ENCODE assay signal across 14 cellular contexts in the genomic region with DNA sequence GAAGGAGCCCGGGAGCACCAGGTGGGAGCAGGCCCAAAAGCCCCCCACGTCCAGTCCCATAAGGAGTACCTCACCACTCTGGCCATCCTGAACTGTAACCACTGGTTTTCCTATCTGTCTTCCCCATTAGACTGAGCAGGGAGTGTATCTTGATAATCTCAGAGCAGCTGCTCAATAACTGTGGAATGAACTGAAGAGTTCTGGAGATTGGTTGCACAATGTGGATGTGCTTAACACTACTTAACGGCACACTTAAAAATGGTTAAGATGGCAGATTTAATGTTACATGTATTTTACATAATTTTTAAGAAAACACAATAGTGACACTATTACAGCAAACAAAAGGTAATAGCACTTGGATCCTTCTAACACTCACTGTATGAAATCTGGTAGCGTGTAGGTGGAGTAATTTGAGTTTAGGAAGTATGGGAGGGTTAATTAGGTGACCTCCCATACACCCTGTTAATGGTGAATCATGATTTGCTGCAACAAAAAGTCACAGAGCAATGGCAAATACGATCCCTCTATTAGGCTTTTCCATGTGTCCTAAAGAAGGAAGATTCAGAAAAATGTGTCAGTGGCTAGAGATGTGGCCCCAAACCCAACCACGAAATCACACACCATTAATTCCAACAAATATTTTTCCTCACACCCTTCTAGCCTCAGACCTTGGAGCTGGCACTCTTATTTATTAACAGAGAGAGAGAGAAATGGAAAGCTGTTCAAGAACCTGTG. TPM values are rescaled to one million over a fixed set of nuclear protein-coding genes. Genes with fewer than 3 reads are reported as not detected.
DNase-seq lines count a peak whose midpoint lies in the region; ATAC-seq, FAIRE-seq and TF ChIP-seq lines count a peak whose summit lies in the region.
"Had no signal": no experiment of that assay in that cellular context is flagged by ENCODE, and none has a peak within 500 bp of the region (broad histone marks: within the 10 kb centered on the region; RNA-seq: fewer than 3 reads in every experiment).

No MANE protein-coding gene starts in this region.

- no peak overlapping the region for H3K9ac ChIP-seq in HUES64 (ENCODE audit: low read depth, low read length)
- no peak overlapping the region for H3K9ac ChIP-seq in K562 (ENCODE audit: insufficient read depth in 1 of 2, low read depth in 2 of 2, low read length in 2 of 2)

- H3K9me1 ChIP-seq in K562 (ENCODE audit: control insufficient read depth, insufficient read depth, low read length): no peaks in the 10 kb centered on the region

- H3K27ac ChIP-seq in HUES64 (ENCODE audit: low read depth, low read length) (peak overlapping the region; percentile 57), K562 (ENCODE audit: extremely low read depth, low read depth, low read length) (no peak overlapping the region), hepatocyte (peak overlapping the region; percentile 76), stomach (peak overlapping the region in 4 of 5 donors; percentile 34 to 71 (median 45))
- H3K27ac ChIP-seq: psoas muscle had no signal

- H3K4me1 ChIP-seq in HUES64 (ENCODE audit: insufficient read depth, low read length) (peaks cover 25% of the 10 kb centered on the region), K562 (replicated peaks in 1 of 2; ENCODE audit: control insufficient read depth in 2 of 2, insufficient read depth in 2 of 2, low read length in 2 of 2) (peaks cover 9 to 20% of the 10 kb centered on the region in 2 experiments), hepatocyte (ENCODE audit: insufficient read depth) (peaks cover 9% of the 10 kb centered on the region), stomach (peaks cover 6 to 77% (median 35%) of the 10 kb centered on the region in 4 donors)
- H3K4me1 ChIP-seq: psoas muscle had no signal

- H3K79me2 ChIP-seq in K562 (ENCODE audit: control insufficient read depth, insufficient read depth, low read length) (peaks cover 14% of the 10 kb centered on the region), hepatocyte (peaks cover 100% of the 10 kb centered on the region)

- intact Hi-C loops in K562 (cut with micrococcal nuclease) (no loop called here), stomach (cut with DNase I; ENCODE audit: low total_unique reads) (no loop called here)

- POLR2A ChIA-PET in K562 (lab: Yijun Ruan, JAX): interaction anchor here (0.7 kb wide), 1 partner anchor 12 kb away, joined by 3 read pairs; no protein-coding TSS in a partner anchor

- in situ Hi-C loops in K562 (cut with MboI): no loop called here

- H4K20me1 ChIP-seq in K562 (replicated peaks; ENCODE audit: control insufficient read depth, insufficient read depth, low read length) (peaks cover 3% of the 10 kb centered on the region; the same call in 1 of the 2 replicates), hepatocyte (ENCODE audit: insufficient read depth, poor library complexity, severe bottlenecking) (peaks cover 12% of the 10 kb centered on the region)

- FAIRE-seq in K562 (lab: Jason Lieb, UNC) (peak; percentile 64), D721Med (lab: Jason Lieb, UNC) (no peak)

- TF ChIP-seq CTCF in K562 (IDR thresholded peaks at IDR 0.05 in 2 of 3, conservative IDR thresholded peaks at IDR 0.05 in 1 of 3; ENCODE audit: insufficient read depth in 2 of 3, low read depth in 1 of 3, low read length in 3 of 3) (no peak), hepatocyte (IDR thresholded peaks at IDR 0.05; ENCODE audit: poor library complexity) (no peak), stomach (IDR thresholded peaks at IDR 0.05) (no peak), D721Med (IDR thresholded peaks at IDR 0.05; ENCODE audit: insufficient read depth, missing control alignments) (no peak)

- H3K4me3 ChIP-seq in HUES64 (ENCODE audit: low read length) (no peak overlapping the region), K562 (no peak overlapping the region), hepatocyte (no peak overlapping the region), stomach (no peak overlapping the region)
- H3K4me3 ChIP-seq: psoas muscle had no signal

- no peaks in the 10 kb centered on the region for H3K9me2 ChIP-seq in hepatocyte (replicated peaks; ENCODE audit: insufficient read depth)

- ATAC-seq in K562 (no peak; the same call in 1 of the 3 replicates), GM19035 (IDR thresholded peaks at IDR 0.05; ENCODE audit: unreplicated experiment) (no peak), HG03097 (IDR thresholded peaks at IDR 0.05; ENCODE audit: low FRiP score, unreplicated experiment) (no peak)
- ATAC-seq: psoas muscle had no signal

- H3K4me2 ChIP-seq in K562 (ENCODE audit: insufficient read depth, low read length) (no peak overlapping the region), hepatocyte (peak overlapping the region; percentile 53)

- no peak for TF ChIP-seq RAD21 in K562 (CRISPR knock-in tag; conservative IDR thresholded peaks at IDR 0.05 in 1 of 2, IDR thresholded peaks at IDR 0.05 in 1 of 2)

- CTCF ChIA-PET in K562 (lab: Yijun Ruan, JAX; ENCODE audit: low intra/inter-chr PET ratio): no interaction called here

- WGBS in HUES64: 77% methylated on average over 4 of the region's 6 CpGs
- 62% methylated on average over 6 of the region's 6 CpGs for WGBS in K562 (ENCODE audit: insufficient coverage, low coverage, missing lambda C conversion rate)
- 72% methylated on average over 6 of the region's 6 CpGs for WGBS in hepatocyte (ENCODE audit: low lambda C conversion rate, missing lambda C conversion rate)
- 66 to 82% (median 80%) methylated on average over 6 of the region's 6 CpGs for WGBS in stomach, 5 donors

- no peak for TF ChIP-seq EP300 in K562 (IDR thresholded peaks at IDR 0.05; ENCODE audit: low read length)
- TF ChIP-seq EP300 in stomach (IDR thresholded peaks at IDR 0.05): no peak

- TF ChIP-seq POLR2A in K562 (conservative IDR thresholded peaks at IDR 0.05) (no peak), stomach (IDR thresholded peaks at IDR 0.05) (no peak)

- peak in 1 of 4 experiments; percentile 23 for DNase-seq in K562 (ENCODE audit: extremely low read depth in 1 of 4, low spot score in 3 of 4)
- no peak for DNase-seq in hepatocyte (ENCODE audit: low spot score)
- DNase-seq in stomach: no peak
- DNase-seq in D721Med (ENCODE audit: insufficient read length, low spot score): no peak
- DNase-seq in NCI-H1930 (lab: John Stamatoyannopoulos, UW): no peak
- DNase-seq: activated B cell treated with CpG ODN at 0.5 μM for 24 hours; effector memory CD4-positive, alpha-beta T cell; hippocampal formation; NCI-H1092 treated with DMSO at 0.1 percent for 48 hours; NCI-H774; psoas muscle had no signal

- H3K36me3 ChIP-seq in HUES64 (ENCODE audit: insufficient read depth, low read length): no peaks in the 10 kb centered on the region
- no peaks in the 10 kb centered on the region for H3K36me3 ChIP-seq in K562 (ENCODE audit: control insufficient read depth, insufficient read depth, low read length)
- no peaks in the 10 kb centered on the region for H3K36me3 ChIP-seq in hepatocyte (replicated peaks; ENCODE audit: insufficient read depth, low read depth)
- H3K36me3 ChIP-seq in stomach: no peaks in the 10 kb centered on the region

- H3K9me3 ChIP-seq in HUES64 (ENCODE audit: insufficient read depth, low read depth, low read length): no peaks in the 10 kb centered on the region
- H3K9me3 ChIP-seq in K562 (replicated peaks; ENCODE audit: control insufficient read depth, insufficient read depth, low read depth, low read length): no peaks in the 10 kb centered on the region
- no peaks in the 10 kb centered on the region for H3K9me3 ChIP-seq in hepatocyte (ENCODE audit: low read depth)
- no peaks in the 10 kb centered on the region for H3K9me3 ChIP-seq in stomach
- H3K9me3 ChIP-seq: psoas muscle had no signal

- no peak overlapping the region for H2AFZ ChIP-seq in K562 (ENCODE audit: low read depth, low read length)
- no peak overlapping the region for H2AFZ ChIP-seq in hepatocyte

- no peaks in the 10 kb centered on the region for H3K27me3 ChIP-seq in HUES64 (ENCODE audit: insufficient read depth, low read length)
- H3K27me3 ChIP-seq in K562 (ENCODE audit: control insufficient read depth in 2 of 2, insufficient read depth in 2 of 2, low read length in 2 of 2): no peaks in the 10 kb centered on the region
- no peaks in the 10 kb centered on the region for H3K27me3 ChIP-seq in hepatocyte
- H3K27me3 ChIP-seq in stomach: no peaks in the 10 kb centered on the region

- no TSS peak for BruUV-seq in K562 (replicated peaks; lab: Mats Ljungman, UMichigan)

TF ChIP-seq in K562, 482 proteins besides CTCF, POLR2A, EP300 and RAD21 (continues in another document):
- TF ChIP-seq CBFA2T3 (IDR thresholded peaks at IDR 0.05): peak; percentile 54
- TF ChIP-seq XRCC5 (IDR thresholded peaks at IDR 0.05; ENCODE audit: low read depth, low read length): no peak
- no peak for TF ChIP-seq ZNF785 (CRISPR knock-in tag; IDR thresholded peaks at IDR 0.05)
- peak; percentile 20; the same call in 1 of the 2 replicates for TF ChIP-seq CBFA2T2 (conservative IDR thresholded peaks at IDR 0.05)
- TF ChIP-seq TEAD4 (IDR thresholded peaks at IDR 0.05; ENCODE audit: low read length): 0 out of 2 replicates have a peak, but pooled peaks have one; percentile 11
- TF ChIP-seq TEAD4 (CRISPR knock-in tag; IDR thresholded peaks at IDR 0.05; ENCODE audit: borderline replicate concordance): no peak
- peak; percentile 67 for TF ChIP-seq CEBPB (tag; IDR thresholded peaks at IDR 0.05)
- TF ChIP-seq ZNF76 (CRISPR knock-in tag; IDR thresholded peaks at IDR 0.05; ENCODE audit: borderline replicate concordance): no peak

RNA-seq across cellular contexts. Expression of a gene that starts 18.4 kb away (rescaled TPM):
- 11.9 TPM for polyA plus RNA-seq in HUES64 (2013, experiment 1 of 2)
- 11.2 TPM for polyA plus RNA-seq in HUES64 (2013, experiment 2 of 2)
- total RNA-seq in K562 (2011; cell fraction: chromatin; rRNA removed; ENCODE audit: low replicate concordance): 13.0 and 21.5 TPM in 2 replicates
- 14.6 and 17.2 TPM in 2 replicates for total RNA-seq in K562 (2011; cell fraction: nucleolus; rRNA removed)
- 18.0 and 28.9 TPM in 2 replicates for total RNA-seq in K562 (2011; cell fraction: nucleoplasm; rRNA removed)
- total RNA-seq in K562 (2014; rRNA removed) (7.4 and 8.5 TPM in 2 replicates), K562 (2014; rRNA removed; fragmentation: Illumina TruSeq; extraction: Trizol) (8.4 and 8.9 TPM in 2 replicates), K562 (2015; rRNA removed; fragmentation: Illumina TruSeq; extraction: Trizol) (10.7 and 11.0 TPM in 2 replicates), K562 (2021) (10.8 and 13.3 TPM in 2 replicates), hepatocyte (47.6 and 48.2 TPM in 2 replicates), stomach (10 to 100 TPM in 2 of 5 donors, 1 to 10 TPM in 3; 1.4 to 14.1 (median 6.4) TPM)
- polyA plus RNA-seq in K562 (2011; rRNA removed) (6.1 and 10.1 TPM in 2 replicates), K562 (2014; fragmentation: Illumina TruSeq; extraction: Trizol) (11.6 and 12.8 TPM in 2 replicates), K562 (2014; fragmentation: Nextera tagmentation; extraction: Ambion mirVana) (1 to 10 TPM; 2.6 to 2.8 TPM), K562 (2014; rRNA removed) (8.9 and 10.3 TPM in 2 replicates), hepatocyte (20.8 and 29.6 TPM in 2 replicates), stomach (1 to 10 TPM; 2.1 to 2.7 (median 2.1) TPM)
- 6.4 and 8.7 TPM in 2 replicates for polyA plus RNA-seq in K562 (2011; cell fraction: cytosol; rRNA removed)
- 11.1 and 17.8 TPM in 2 replicates for polyA plus RNA-seq in K562 (2011; cell fraction: nucleus; rRNA removed)
- 8.4 and 10.0 TPM in 2 replicates for polyA plus RNA-seq in K562 (2012)
- polyA minus RNA-seq in K562 (2011; rRNA and poly(A)+ RNA removed): 5.8 and 10.5 TPM in 2 replicates
- 4.6 and 7.9 TPM in 2 replicates for polyA minus RNA-seq in K562 (2011; cell fraction: cytosol; rRNA and poly(A)+ RNA removed)
- 5.3 TPM in 2 replicates for polyA minus RNA-seq in K562 (2011; cell fraction: nucleus; rRNA and poly(A)+ RNA removed)
